ENCODE assay signal across 5 cellular contexts in genomic region chr11:117207481-117207880, GRCh38. TPM values are rescaled to one million over a fixed set of nuclear protein-coding genes. Genes with fewer than 3 reads are reported as not detected.
DNase-seq lines count a peak whose midpoint lies in the region; ATAC-seq, FAIRE-seq and TF ChIP-seq lines count a peak whose summit lies in the region.
"Not testable (repeated sequence)": the region's sequence is repeated elsewhere in the genome, so short reads cannot be mapped to it uniquely, and the experiment has no call there.

No MANE protein-coding gene starts in this region.

- H3K4me2 ChIP-seq in astrocyte (ENCODE audit: low read length); K562 (ENCODE audit: insufficient read depth, low read length): not testable (repeated sequence)

- peaks cover 27% of the 10 kb centered on the region for H3K4me1 Mint-ChIP-seq in astrocyte (ENCODE audit: low read depth, unreplicated experiment)

- H3K79me2 ChIP-seq in astrocyte (ENCODE audit: insufficient read depth, low read length): peaks cover 30% of the 10 kb centered on the region
- not testable (repeated sequence) for H3K79me2 ChIP-seq in K562 (ENCODE audit: control insufficient read depth, insufficient read depth, low read length)

- TF ChIP-seq RAD21 in K562 (CRISPR knock-in tag; conservative IDR thresholded peaks at IDR 0.05 in 1 of 2, IDR thresholded peaks at IDR 0.05 in 1 of 2): not testable (repeated sequence)

- not testable (repeated sequence) for ATAC-seq in K562, right cardiac atrium

- not testable (repeated sequence) for TF ChIP-seq EP300 in K562 (IDR thresholded peaks at IDR 0.05; ENCODE audit: low read length)

- H4K20me1 ChIP-seq in astrocyte (ENCODE audit: insufficient read depth, low read length): peaks cover 31% of the 10 kb centered on the region
- not testable (repeated sequence) for H4K20me1 ChIP-seq in K562 (replicated peaks; ENCODE audit: control insufficient read depth, insufficient read depth, low read length)

- CTCF ChIA-PET in K562 (lab: Yijun Ruan, JAX; ENCODE audit: low intra/inter-chr PET ratio): not testable (repeated sequence)

- H3K27ac ChIP-seq in astrocyte (ENCODE audit: low read depth, low read length); K562 (ENCODE audit: extremely low read depth, low read depth, low read length); right cardiac atrium (ENCODE audit: low read length): not testable (repeated sequence)
- H3K27ac ChIP-seq in rectal smooth muscle tissue (ENCODE audit: low read depth, low read length): peak overlapping the region; percentile 22

- POLR2A ChIA-PET in K562 (lab: Yijun Ruan, JAX): not testable (repeated sequence)

- not testable (repeated sequence) for DNase-seq in GM12892 (ENCODE audit: insufficient read length); astrocyte (ENCODE audit: low read depth); K562 (ENCODE audit: extremely low read depth in 1 of 4, low spot score in 3 of 4)
- peak in 2 of 3 donors; percentile 20 to 22 for DNase-seq in right cardiac atrium

- 79% methylated on average over 5 of the region's 5 CpGs for WGBS in K562 (ENCODE audit: insufficient coverage, low coverage, missing lambda C conversion rate)
- 94% methylated on average over 5 of the region's 5 CpGs for WGBS in right cardiac atrium

- intact Hi-C loops in K562 (cut with micrococcal nuclease): not testable (repeated sequence)
- intact Hi-C loops in right cardiac atrium (cut with DNase I): loop anchor here in 1 of 4 donors (5.0 kb wide), 1 partner anchor 75 kb away; no protein-coding TSS in a partner anchor

- not testable (repeated sequence) for TF ChIP-seq CTCF in astrocyte (IDR thresholded peaks at IDR 0.05; ENCODE audit: insufficient read depth, low read depth, low read length); K562 (IDR thresholded peaks at IDR 0.05 in 2 of 3, conservative IDR thresholded peaks at IDR 0.05 in 1 of 3; ENCODE audit: insufficient read depth in 2 of 3, low read depth in 1 of 3, low read length in 3 of 3)

- not testable (repeated sequence) for H3K9me3 Mint-ChIP-seq in astrocyte (ENCODE audit: unreplicated experiment)

- in situ Hi-C loops in K562 (cut with MboI): loop anchor here (5.0 kb wide), 1 partner anchor 70 kb away; no protein-coding TSS in a partner anchor

- not testable (repeated sequence) for H3K9me3 ChIP-seq in astrocyte (ENCODE audit: insufficient read depth, low read depth, low read length); K562 (replicated peaks; ENCODE audit: control insufficient read depth, insufficient read depth, low read depth, low read length); right cardiac atrium (ENCODE audit: control insufficient read depth, low read length)

- H2AFZ ChIP-seq in astrocyte (ENCODE audit: low read depth, low read length); K562 (ENCODE audit: low read depth, low read length): not testable (repeated sequence)

- H3K27me3 ChIP-seq in astrocyte (ENCODE audit: insufficient read depth, low read length); K562 (ENCODE audit: control insufficient read depth in 2 of 2, insufficient read depth in 2 of 2, low read length in 2 of 2); right cardiac atrium (ENCODE audit: control insufficient read depth, insufficient read depth); rectal smooth muscle tissue (ENCODE audit: control insufficient read depth, insufficient read depth, low read length): not testable (repeated sequence)

- not testable (repeated sequence) for H3K9ac ChIP-seq in astrocyte (ENCODE audit: low read length); K562 (ENCODE audit: insufficient read depth in 1 of 2, low read depth in 2 of 2, low read length in 2 of 2); rectal smooth muscle tissue (ENCODE audit: low read length)

- peaks cover 31% of the 10 kb centered on the region for H3K36me3 ChIP-seq in astrocyte (ENCODE audit: insufficient read depth, low read length)
- not testable (repeated sequence) for H3K36me3 ChIP-seq in K562 (ENCODE audit: control insufficient read depth, insufficient read depth, low read length)
- H3K36me3 ChIP-seq in rectal smooth muscle tissue (ENCODE audit: control insufficient read depth, insufficient read depth, low read length): peaks cover 29% of the 10 kb centered on the region

- H3K4me3 ChIP-seq in astrocyte (ENCODE audit: insufficient read depth, low read depth, low read length); K562; right cardiac atrium (ENCODE audit: low read length); rectal smooth muscle tissue (ENCODE audit: low read length): not testable (repeated sequence)

- FAIRE-seq in GM12892 (lab: Jason Lieb, UNC) (peak; percentile 27), astrocyte (lab: Jason Lieb, UNC) (peak; percentile 29), K562 (lab: Jason Lieb, UNC) (peak; percentile 66)

- H3K9me1 ChIP-seq in K562 (ENCODE audit: control insufficient read depth, insufficient read depth, low read length): not testable (repeated sequence)

- TF ChIP-seq POLR2A in GM12892 (IDR thresholded peaks at IDR 0.05; ENCODE audit: low read depth, low read length); K562 (conservative IDR thresholded peaks at IDR 0.05): not testable (repeated sequence)

- not testable (repeated sequence) for H3K27ac Mint-ChIP-seq in astrocyte (ENCODE audit: unreplicated experiment)

- H3K36me3 Mint-ChIP-seq in astrocyte (ENCODE audit: low read depth, unreplicated experiment): peaks cover 29% of the 10 kb centered on the region

- not testable (repeated sequence) for BruUV-seq in K562 (replicated peaks; lab: Mats Ljungman, UMichigan)

- not testable (repeated sequence) for H3K27me3 Mint-ChIP-seq in astrocyte (ENCODE audit: low read depth, unreplicated experiment)

- H3K4me1 ChIP-seq in astrocyte (ENCODE audit: insufficient read depth, low read length): peaks cover 29% of the 10 kb centered on the region
- not testable (repeated sequence) for H3K4me1 ChIP-seq in K562 (replicated peaks in 1 of 2; ENCODE audit: control insufficient read depth in 2 of 2, insufficient read depth in 2 of 2, low read length in 2 of 2); right cardiac atrium (ENCODE audit: control insufficient read depth, insufficient read depth, low read length)
- H3K4me1 ChIP-seq in rectal smooth muscle tissue (ENCODE audit: control insufficient read depth, insufficient read depth, low read length): peaks cover 29% of the 10 kb centered on the region

- H3K4me3 Mint-ChIP-seq in astrocyte (ENCODE audit: unreplicated experiment): not testable (repeated sequence)

RNA-seq across cellular contexts. Expression of gene TAGLN, which starts 8.3 kb away (rescaled TPM):
- 4.5 TPM for polyA plus RNA-seq in GM12892 (2012; ENCODE audit: missing spikeins)
- 3,676 and 4,004 TPM in 2 replicates for total RNA-seq in astrocyte
- total RNA-seq in K562 (2011; cell fraction: chromatin; rRNA removed; ENCODE audit: low replicate concordance): 19.3 and 31.5 TPM in 2 replicates
- 15.1 and 17.0 TPM in 2 replicates for total RNA-seq in K562 (2011; cell fraction: nucleolus; rRNA removed)
- 12.9 and 14.2 TPM in 2 replicates for total RNA-seq in K562 (2011; cell fraction: nucleoplasm; rRNA removed)
- 0.95 and 1.3 TPM in 2 replicates for total RNA-seq in K562 (2014; rRNA removed)
- 1.1 and 1.4 TPM in 2 replicates for total RNA-seq in K562 (2014; rRNA removed; fragmentation: Illumina TruSeq; extraction: Trizol)
- 0.87 and 1.2 TPM in 2 replicates for total RNA-seq in K562 (2015; rRNA removed; fragmentation: Illumina TruSeq; extraction: Trizol)
- total RNA-seq in K562 (2021): 3.5 and 3.6 TPM in 2 replicates
- polyA plus RNA-seq in K562 (2011; rRNA removed): 3.0 and 3.1 TPM in 2 replicates
- polyA plus RNA-seq in K562 (2011; cell fraction: cytosol; rRNA removed): 1.3 and 1.4 TPM in 2 replicates
- polyA plus RNA-seq in K562 (2011; cell fraction: nucleus; rRNA removed): 22.1 and 23.9 TPM in 2 replicates
- 2.5 and 5.8 TPM in 2 replicates for polyA plus RNA-seq in K562 (2012)
- polyA plus RNA-seq in K562 (2014; fragmentation: Illumina TruSeq; extraction: Trizol): 2.4 and 2.8 TPM in 2 replicates
- under 1 TPM; 0.21 to 0.56 TPM for polyA plus RNA-seq in K562 (2014; fragmentation: Nextera tagmentation; extraction: Ambion mirVana)
- polyA plus RNA-seq in K562 (2014; rRNA removed): 3.2 and 4.9 TPM in 2 replicates
- polyA minus RNA-seq in K562 (2011; rRNA and poly(A)+ RNA removed): 1.7 and 2.7 TPM in 2 replicates
- polyA minus RNA-seq in K562 (2011; cell fraction: cytosol; rRNA and poly(A)+ RNA removed): 2.0 TPM in 1 of 2 replicates, not detected in the other
- polyA minus RNA-seq in K562 (2011; cell fraction: nucleus; rRNA and poly(A)+ RNA removed): 3.2 and 3.3 TPM in 2 replicates
- 1,000 to 10,000 TPM in 1 of 4 donors, 100 to 1,000 TPM in 3; 414 to 1,307 (median 766) TPM for total RNA-seq in right cardiac atrium
- 987 TPM for polyA plus RNA-seq in right cardiac atrium

RNA-seq across cellular contexts. Expression of gene PCSK7, which starts 24.4 kb away (rescaled TPM):
- polyA plus RNA-seq in GM12892 (2012; ENCODE audit: missing spikeins): 41.6 TPM
- total RNA-seq in astrocyte: 43.6 and 53.3 TPM in 2 replicates
- 109 and 170 TPM in 2 replicates for total RNA-seq in K562 (2011; cell fraction: chromatin; rRNA removed; ENCODE audit: low replicate concordance)
- 70.1 and 82.7 TPM in 2 replicates for total RNA-seq in K562 (2011; cell fraction: nucleolus; rRNA removed)
- 95.3 and 149 TPM in 2 replicates for total RNA-seq in K562 (2011; cell fraction: nucleoplasm; rRNA removed)
- 15.2 and 20.8 TPM in 2 replicates for total RNA-seq in K562 (2014; rRNA removed)
- total RNA-seq in K562 (2014; rRNA removed; fragmentation: Illumina TruSeq; extraction: Trizol): 15.2 and 15.6 TPM in 2 replicates
- 16.7 and 18.2 TPM in 2 replicates for total RNA-seq in K562 (2015; rRNA removed; fragmentation: Illumina TruSeq; extraction: Trizol)
- total RNA-seq in K562 (2021): 29.2 and 30.4 TPM in 2 replicates
- 14.9 and 15.6 TPM in 2 replicates for polyA plus RNA-seq in K562 (2011; rRNA removed)
- polyA plus RNA-seq in K562 (2011; cell fraction: cytosol; rRNA removed): 12.6 and 18.1 TPM in 2 replicates
- polyA plus RNA-seq in K562 (2011; cell fraction: nucleus; rRNA removed): 52.6 and 75.4 TPM in 2 replicates
- 14.7 and 15.3 TPM in 2 replicates for polyA plus RNA-seq in K562 (2012)
- 19.9 and 22.1 TPM in 2 replicates for polyA plus RNA-seq in K562 (2014; fragmentation: Illumina TruSeq; extraction: Trizol)
- 1 to 10 TPM; 3.1 to 3.9 TPM for polyA plus RNA-seq in K562 (2014; fragmentation: Nextera tagmentation; extraction: Ambion mirVana)
- polyA plus RNA-seq in K562 (2014; rRNA removed): 25.3 and 27.7 TPM in 2 replicates
- polyA minus RNA-seq in K562 (2011; rRNA and poly(A)+ RNA removed): 14.8 and 19.1 TPM in 2 replicates
- 10.0 and 10.3 TPM in 2 replicates for polyA minus RNA-seq in K562 (2011; cell fraction: cytosol; rRNA and poly(A)+ RNA removed)
- polyA minus RNA-seq in K562 (2011; cell fraction: nucleus; rRNA and poly(A)+ RNA removed): 21.3 and 21.8 TPM in 2 replicates
- total RNA-seq in right cardiac atrium: 10 to 100 TPM; 28.2 to 39.2 (median 30.5) TPM
- 25.7 TPM for polyA plus RNA-seq in right cardiac atrium

RNA-seq across cellular contexts. Expression of gene RNF214, which starts 25.0 kb away (rescaled TPM):
- 10.9 TPM for polyA plus RNA-seq in GM12892 (2012; ENCODE audit: missing spikeins)
- total RNA-seq in astrocyte: 20.7 and 23.6 TPM in 2 replicates
- 50.5 and 69.2 TPM in 2 replicates for total RNA-seq in K562 (2011; cell fraction: chromatin; rRNA removed; ENCODE audit: low replicate concordance)
- total RNA-seq in K562 (2011; cell fraction: nucleolus; rRNA removed): 27.5 and 29.7 TPM in 2 replicates
- 50.4 and 53.5 TPM in 2 replicates for total RNA-seq in K562 (2011; cell fraction: nucleoplasm; rRNA removed)
- 6.6 and 10.1 TPM in 2 replicates for total RNA-seq in K562 (2014; rRNA removed)
- total RNA-seq in K562 (2014; rRNA removed; fragmentation: Illumina TruSeq; extraction: Trizol): 11.9 and 13.5 TPM in 2 replicates
- total RNA-seq in K562 (2015; rRNA removed; fragmentation: Illumina TruSeq; extraction: Trizol): 9.5 and 10.2 TPM in 2 replicates
- 22.3 and 24.8 TPM in 2 replicates for total RNA-seq in K562 (2021)
- polyA plus RNA-seq in K562 (2011; rRNA removed): 12.6 and 18.0 TPM in 2 replicates
- 12.9 and 16.7 TPM in 2 replicates for polyA plus RNA-seq in K562 (2011; cell fraction: cytosol; rRNA removed)
- 28.9 and 44.6 TPM in 2 replicates for polyA plus RNA-seq in K562 (2011; cell fraction: nucleus; rRNA removed)
- polyA plus RNA-seq in K562 (2012): 12.9 and 16.1 TPM in 2 replicates
- 20.2 and 22.7 TPM in 2 replicates for polyA plus RNA-seq in K562 (2014; fragmentation: Illumina TruSeq; extraction: Trizol)
- 1 to 10 TPM; 6.6 to 7.4 TPM for polyA plus RNA-seq in K562 (2014; fragmentation: Nextera tagmentation; extraction: Ambion mirVana)
- polyA plus RNA-seq in K562 (2014; rRNA removed): 11.6 and 12.1 TPM in 2 replicates
- 22.6 and 29.9 TPM in 2 replicates for polyA minus RNA-seq in K562 (2011; rRNA and poly(A)+ RNA removed)
- 14.1 and 26.8 TPM in 2 replicates for polyA minus RNA-seq in K562 (2011; cell fraction: cytosol; rRNA and poly(A)+ RNA removed)
- 17.6 and 23.9 TPM in 2 replicates for polyA minus RNA-seq in K562 (2011; cell fraction: nucleus; rRNA and poly(A)+ RNA removed)
- 10 to 100 TPM; 20.6 to 23.8 (median 22.3) TPM for total RNA-seq in right cardiac atrium
- polyA plus RNA-seq in right cardiac atrium: 8.0 TPM

RNA-seq across cellular contexts. Expression of gene SIDT2, which starts 28.9 kb away (rescaled TPM):
- 13.6 TPM for polyA plus RNA-seq in GM12892 (2012; ENCODE audit: missing spikeins)
- total RNA-seq in astrocyte: 54.8 and 55.8 TPM in 2 replicates
- 140 and 344 TPM in 2 replicates for total RNA-seq in K562 (2011; cell fraction: chromatin; rRNA removed; ENCODE audit: low replicate concordance)
- total RNA-seq in K562 (2011; cell fraction: nucleolus; rRNA removed): 167 and 174 TPM in 2 replicates
- total RNA-seq in K562 (2011; cell fraction: nucleoplasm; rRNA removed): 143 and 150 TPM in 2 replicates
- 5.9 and 7.1 TPM in 2 replicates for total RNA-seq in K562 (2014; rRNA removed)
- 4.4 and 6.5 TPM in 2 replicates for total RNA-seq in K562 (2014; rRNA removed; fragmentation: Illumina TruSeq; extraction: Trizol)
- 6.1 and 7.0 TPM in 2 replicates for total RNA-seq in K562 (2015; rRNA removed; fragmentation: Illumina TruSeq; extraction: Trizol)
- total RNA-seq in K562 (2021): 17.7 and 20.2 TPM in 2 replicates
- polyA plus RNA-seq in K562 (2011; rRNA removed): 11.5 and 21.7 TPM in 2 replicates
- polyA plus RNA-seq in K562 (2011; cell fraction: cytosol; rRNA removed): 11.6 and 15.7 TPM in 2 replicates
- 117 and 144 TPM in 2 replicates for polyA plus RNA-seq in K562 (2011; cell fraction: nucleus; rRNA removed)
- polyA plus RNA-seq in K562 (2012): 15.7 and 22.6 TPM in 2 replicates
- 14.4 and 15.6 TPM in 2 replicates for polyA plus RNA-seq in K562 (2014; fragmentation: Illumina TruSeq; extraction: Trizol)
- polyA plus RNA-seq in K562 (2014; fragmentation: Nextera tagmentation; extraction: Ambion mirVana): 1 to 10 TPM; 2.4 to 3.6 TPM
- 14.1 and 22.2 TPM in 2 replicates for polyA plus RNA-seq in K562 (2014; rRNA removed)
- polyA minus RNA-seq in K562 (2011; rRNA and poly(A)+ RNA removed): 16.3 and 17.1 TPM in 2 replicates
- polyA minus RNA-seq in K562 (2011; cell fraction: cytosol; rRNA and poly(A)+ RNA removed): 14.1 and 17.0 TPM in 2 replicates
- polyA minus RNA-seq in K562 (2011; cell fraction: nucleus; rRNA and poly(A)+ RNA removed): 32.9 and 48.4 TPM in 2 replicates
- total RNA-seq in right cardiac atrium: 10 to 100 TPM; 34.6 to 57.4 (median 40.8) TPM
- polyA plus RNA-seq in right cardiac atrium: 28.6 TPM

Comparison
In these comparisons a context has a peak if more than half of its experiments do, and no peak if none do; other contexts are left out.
1. RNA of gene TAGLN, which starts 8.3 kb away (total RNA-seq): 3,676 to 4,004 TPM in astrocyte and 414 to 1,307 TPM in right cardiac atrium; 0.87 to 31.5 TPM in K562; every median in the first group is over 10 times any median in the second.